Comparison of ENCODE assay signal across 13 cellular contexts in the genomic region with DNA sequence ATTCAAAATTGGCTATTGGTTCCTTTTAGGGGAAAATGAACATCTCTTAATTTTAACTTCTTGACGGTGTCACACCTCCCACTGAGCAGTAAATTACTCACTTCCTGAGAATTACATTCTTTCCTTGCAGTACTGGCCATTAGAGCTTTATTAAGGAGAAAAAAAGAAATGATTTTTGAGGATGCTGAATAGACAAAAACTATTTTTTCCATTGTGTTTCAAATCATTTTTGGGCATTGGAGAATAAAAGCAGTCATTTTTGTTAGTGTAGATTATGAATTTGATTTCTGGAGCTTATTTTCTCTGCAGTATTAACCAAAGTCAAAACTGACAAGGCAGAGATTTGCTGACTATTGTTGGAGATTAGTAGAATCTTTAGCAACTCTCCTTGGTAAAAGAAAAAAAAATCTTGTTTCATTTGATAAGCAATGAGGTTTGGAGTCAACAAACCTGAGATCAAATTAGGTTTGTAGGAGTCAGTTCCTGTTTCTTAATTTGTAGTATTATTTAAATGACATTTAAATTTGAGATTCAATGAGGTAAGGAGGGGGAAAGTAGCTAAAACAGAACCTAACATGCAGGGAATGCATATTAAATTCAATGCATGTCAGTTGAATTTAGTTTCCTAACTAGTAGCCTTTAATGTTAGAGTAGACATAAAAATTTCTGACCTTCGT.
DNase-seq lines count a peak whose midpoint lies in the region; ATAC-seq and TF ChIP-seq lines count a peak whose summit lies in the region.
"Had no signal": no experiment of that assay in that cellular context is flagged by ENCODE, and none has a peak within 500 bp of the region (broad histone marks: within the 10 kb centered on the region; RNA-seq: fewer than 3 reads in every experiment).

No MANE protein-coding gene starts in this region.

- H3K9me3 ChIP-seq in psoas muscle: no peaks in the 10 kb centered on the region
- no peaks in the 10 kb centered on the region for H3K9me3 ChIP-seq in body of pancreas

- intact Hi-C loops in psoas muscle (cut with DNase I) (loop anchor here (5.0 kb wide), 3 partner anchors 78 to 193 kb away; no protein-coding TSS in a partner anchor), body of pancreas (cut with DNase I) (loop anchor here (10.0 kb wide), 1 partner anchor 195 kb away; no protein-coding TSS in a partner anchor)

- peaks cover 38% of the 10 kb centered on the region for H3K4me1 ChIP-seq in psoas muscle
- H3K4me1 ChIP-seq in body of pancreas: no peaks in the 10 kb centered on the region

- TF ChIP-seq POLR2A in body of pancreas (IDR thresholded peaks at IDR 0.05): no peak

- H3K4me3 Mint-ChIP-seq in effector memory CD8-positive, alpha-beta T cell: no peak overlapping the region
- H3K4me3 Mint-ChIP-seq: T-helper 2 cell treated with Interferon-gamma antibody and Interleukin-4, amounts not matched to agents 5 μg/mL and 100 μg/mL, for 36 hours had no signal

- H3K27ac ChIP-seq in psoas muscle (peak overlapping the region; percentile 62), body of pancreas (no peak overlapping the region)

- no peak overlapping the region for H3K4me3 ChIP-seq in psoas muscle
- H3K4me3 ChIP-seq in body of pancreas: no peak overlapping the region

- peak overlapping the region; percentile 26 to 86 for H3K27ac Mint-ChIP-seq in effector memory CD8-positive, alpha-beta T cell
- H3K27ac Mint-ChIP-seq: T-helper 2 cell treated with Interferon-gamma antibody and Interleukin-4, amounts not matched to agents 5 μg/mL and 100 μg/mL, for 36 hours had no signal

- H3K36me3 Mint-ChIP-seq in effector memory CD8-positive, alpha-beta T cell (ENCODE audit: insufficient read depth): peaks cover 39% of the 10 kb centered on the region

- peak; percentile 10 for DNase-seq in NOMO-1 treated with DMSO at 0.1 percent for 48 hours (lab: John Stamatoyannopoulos, UW; ENCODE audit: unreplicated experiment)
- no peak for DNase-seq in NOMO-1 treated with dmso at 0.1 percent for 144 hours (lab: John Stamatoyannopoulos, UW; ENCODE audit: unreplicated experiment)
- DNase-seq in NCI-H69 (lab: John Stamatoyannopoulos, UW): peak; percentile 5
- DNase-seq in effector memory CD8-positive, alpha-beta T cell: no peak
- no peak for DNase-seq in psoas muscle
- DNase-seq in body of pancreas: no peak
- DNase-seq in stimulated activated CD4-positive, alpha-beta T cell treated with anti-CD3 and anti-CD28 coated beads, Interleukin-15, amount 100 ng/mL, for 24 hours: no peak
- DNase-seq: 8988T; cerebellar nuclear complex; NCI-H2171 treated with DMSO at 0.1 percent for 48 hours; stimulated activated CD4-positive, alpha-beta T cell treated with anti-CD3 and anti-CD28 coated beads, Interleukin-4, amount 100 ng/mL, for 4 hours had no signal

- WGBS in psoas muscle, 3 donors: 64 to 75% (median 71%) methylated on average over 2 of the region's 2 CpGs
- 68 to 69% methylated on average over 2 of the region's 2 CpGs for WGBS in body of pancreas, 2 donors

- H3K36me3 ChIP-seq in psoas muscle (ENCODE audit: insufficient read depth in 1 of 2, low read depth in 1 of 2) (peaks cover 0 to 56% of the 10 kb centered on the region in 2 donors), body of pancreas (replicated peaks in 1 of 2; ENCODE audit: insufficient read depth in 1 of 2, low read depth in 2 of 2) (peaks cover 0 to 7% of the 10 kb centered on the region in 2 donors)

- peaks cover 21 to 45% of the 10 kb centered on the region in 2 donors for H3K4me1 Mint-ChIP-seq in effector memory CD8-positive, alpha-beta T cell (ENCODE audit: low read depth in 2 of 2)

- no peaks in the 10 kb centered on the region for H3K27me3 ChIP-seq in psoas muscle (ENCODE audit: insufficient read depth in 3 of 3, low read length in 2 of 3)
- no peaks in the 10 kb centered on the region for H3K27me3 ChIP-seq in body of pancreas

- ATAC-seq in effector memory CD8-positive, alpha-beta T cell (replicated peaks): no peak
- ATAC-seq in psoas muscle (no peak), body of pancreas (no peak), GM19452 (IDR thresholded peaks at IDR 0.05; ENCODE audit: unreplicated experiment) (no peak)

- TF ChIP-seq CTCF in psoas muscle (IDR thresholded peaks at IDR 0.05) (no peak), body of pancreas (IDR thresholded peaks at IDR 0.05) (no peak)

- no peaks in the 10 kb centered on the region for H3K9me3 Mint-ChIP-seq in effector memory CD8-positive, alpha-beta T cell
- H3K9me3 Mint-ChIP-seq: T-helper 2 cell treated with Interferon-gamma antibody and Interleukin-4, amounts not matched to agents 5 μg/mL and 100 μg/mL, for 36 hours had no signal

- H3K27me3 Mint-ChIP-seq in effector memory CD8-positive, alpha-beta T cell: no peaks in the 10 kb centered on the region

Comparison
In these comparisons a context has a peak if more than half of its experiments do, and no peak if none do; other contexts are left out.
1. DNase-seq: peak in NOMO-1 treated with DMSO at 0.1 percent for 48 hours (single experiment) and NCI-H69 (single experiment); none in NOMO-1 treated with dmso at 0.1 percent for 144 hours (single experiment), effector memory CD8-positive, alpha-beta T cell (0 of 3), psoas muscle (0 of 2), body of pancreas (0 of 4) and stimulated activated CD4-positive, alpha-beta T cell treated with anti-CD3 and anti-CD28 coated beads, Interleukin-15, amount 100 ng/mL, for 24 hours (single experiment).